10 cellular contexts compared by ENCODE assay signal in the genomic region with DNA sequence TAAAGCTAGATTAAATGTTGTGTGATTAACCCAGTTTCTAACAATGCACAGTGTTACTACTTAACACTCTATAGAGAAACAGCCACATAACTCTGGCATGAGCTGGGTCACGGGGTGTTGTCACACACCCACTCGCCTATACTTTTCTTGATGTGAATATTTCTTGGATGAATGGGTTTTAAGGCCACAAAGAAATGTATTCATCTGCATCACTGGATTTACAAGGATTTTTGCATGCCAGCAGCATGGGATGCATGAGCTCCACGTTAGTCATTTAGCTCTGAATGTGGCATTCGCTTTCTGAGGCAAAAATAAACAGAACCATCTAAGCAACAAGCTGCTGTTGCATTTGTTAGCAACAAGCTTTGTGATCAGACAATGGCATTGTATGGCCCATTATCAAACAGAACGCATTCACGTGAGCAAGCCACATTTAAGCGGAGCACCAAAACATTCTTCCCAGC.
DNase-seq lines count a peak whose midpoint lies in the region; TF ChIP-seq lines count a peak whose summit lies in the region.
"Had no signal": no experiment of that assay in that cellular context is flagged by ENCODE, and none has a peak within 500 bp of the region (broad histone marks: within the 10 kb centered on the region; RNA-seq: fewer than 3 reads in every experiment).

No MANE protein-coding gene starts in this region.

- H3K27me3 ChIP-seq in AG04450 (ENCODE audit: control insufficient read depth, insufficient read depth, low read length), result no peaks in the 10 kb centered on the region
- no peaks in the 10 kb centered on the region for H3K27me3 ChIP-seq in spleen (replicated peaks in 1 of 7)

- H3K4me3 Mint-ChIP-seq in immature natural killer cell, result no peak overlapping the region
- H3K4me3 Mint-ChIP-seq: CD4-positive, CD25-positive, alpha-beta regulatory T cell had no signal

- no peak overlapping the region for H3K4me3 ChIP-seq in AG04450 (ENCODE audit: low read depth, low read length)
- H3K4me3 ChIP-seq in spleen, result no peak overlapping the region

- H3K9me3 ChIP-seq in AG04450 (ENCODE audit: control insufficient read depth, insufficient read depth, low read length) (no peaks in the 10 kb centered on the region), spleen (no peaks in the 10 kb centered on the region)

- POLR2A ChIA-PET in AG04450 (lab: Yijun Ruan, JAX), result no interaction called here

- in situ Hi-C loops in GM13977 (cut with MboI; ENCODE audit: low pct_unique_long_range_greater_than_20kb, low sequenced_read_pairs, unreplicated experiment), result loop anchor here (10.0 kb wide), 1 partner anchor 91 kb away; no protein-coding TSS in a partner anchor

- TF ChIP-seq POLR2A in spleen (IDR thresholded peaks at IDR 0.05), result no peak

- peak; percentile 76 for DNase-seq in AG04450 (ENCODE audit: low read depth, low spot score)
- DNase-seq in HS-5 (ENCODE audit: low read depth), result peak; percentile 92
- peak; percentile 93 for DNase-seq in iris pigment epithelial cell (ENCODE audit: low read depth)
- DNase-seq in NCI-H524 treated with DMSO at 0.1 percent for 48 hours (lab: John Stamatoyannopoulos, UW), result no peak
- no peak for DNase-seq in spleen
- no peak for DNase-seq in GM13977 (ENCODE audit: low spot score)
- DNase-seq in immature natural killer cell, result no peak
- DNase-seq: CD4-positive, CD25-positive, alpha-beta regulatory T cell; NCI-H510A treated with DMSO at 0.1 percent for 48 hours had no signal

- TF ChIP-seq CTCF in AG04450 (IDR thresholded peaks at IDR 0.05; ENCODE audit: low read depth, low read length) (no peak), spleen (IDR thresholded peaks at IDR 0.05 in 8 of 11, conservative IDR thresholded peaks at IDR 0.05 in 3 of 11) (no peak), GM13977 (IDR thresholded peaks at IDR 0.05; ENCODE audit: extremely low read depth, insufficient read depth, missing control alignments) (no peak)

- H3K27ac Mint-ChIP-seq in immature natural killer cell, result no peak overlapping the region
- H3K27ac Mint-ChIP-seq: CD4-positive, CD25-positive, alpha-beta regulatory T cell had no signal

- no peaks in the 10 kb centered on the region for H3K4me1 Mint-ChIP-seq in immature natural killer cell

- no peaks in the 10 kb centered on the region for H3K9me3 Mint-ChIP-seq in immature natural killer cell
- H3K9me3 Mint-ChIP-seq: CD4-positive, CD25-positive, alpha-beta regulatory T cell had no signal

- H3K36me3 ChIP-seq in spleen, result peaks cover 0 to 39% (median 1%) of the 10 kb centered on the region in 6 donors

- H3K27me3 Mint-ChIP-seq in immature natural killer cell (ENCODE audit: low read depth in 3 of 3), result peaks cover 0 to 2% (median 0%) of the 10 kb centered on the region in 3 donors
- H3K27me3 Mint-ChIP-seq: CD4-positive, CD25-positive, alpha-beta regulatory T cell had no signal

- intact Hi-C loops in spleen (cut with DNase I; ENCODE audit: low total_unique reads), result no loop called here

- H3K27ac ChIP-seq in AG04450 (ENCODE audit: low read depth, low read length) (peak overlapping the region; percentile 77), angular gyrus (ENCODE audit: low read depth, low read length) (peak overlapping the region; percentile 77), spleen (no peak overlapping the region)

- H3K4me1 ChIP-seq in spleen, result peaks cover 0 to 23% (median 5%) of the 10 kb centered on the region in 6 donors

- CTCF ChIA-PET in AG04450 (lab: Charles Lee), result no interaction called here

- 84 to 95% (median 94%) methylated on average over 7 of the region's 7 CpGs for WGBS in spleen, 5 donors

- H3K36me3 Mint-ChIP-seq in immature natural killer cell, result peaks cover 7 to 27% (median 8%) of the 10 kb centered on the region in 3 donors

Comparison
In these comparisons a context has a peak if more than half of its experiments do, and no peak if none do; other contexts are left out.
1. DNase-seq: peak in AG04450 (single experiment), HS-5 (single experiment) and iris pigment epithelial cell (single experiment); none in NCI-H524 treated with DMSO at 0.1 percent for 48 hours (single experiment), spleen (single experiment), GM13977 (single experiment) and immature natural killer cell (0 of 3).
2. H3K27ac ChIP-seq: peak in AG04450 (single experiment) and angular gyrus (single experiment); none in spleen (0 of 8).